ENCODE assay signal across 17 cellular contexts in the genomic region with DNA sequence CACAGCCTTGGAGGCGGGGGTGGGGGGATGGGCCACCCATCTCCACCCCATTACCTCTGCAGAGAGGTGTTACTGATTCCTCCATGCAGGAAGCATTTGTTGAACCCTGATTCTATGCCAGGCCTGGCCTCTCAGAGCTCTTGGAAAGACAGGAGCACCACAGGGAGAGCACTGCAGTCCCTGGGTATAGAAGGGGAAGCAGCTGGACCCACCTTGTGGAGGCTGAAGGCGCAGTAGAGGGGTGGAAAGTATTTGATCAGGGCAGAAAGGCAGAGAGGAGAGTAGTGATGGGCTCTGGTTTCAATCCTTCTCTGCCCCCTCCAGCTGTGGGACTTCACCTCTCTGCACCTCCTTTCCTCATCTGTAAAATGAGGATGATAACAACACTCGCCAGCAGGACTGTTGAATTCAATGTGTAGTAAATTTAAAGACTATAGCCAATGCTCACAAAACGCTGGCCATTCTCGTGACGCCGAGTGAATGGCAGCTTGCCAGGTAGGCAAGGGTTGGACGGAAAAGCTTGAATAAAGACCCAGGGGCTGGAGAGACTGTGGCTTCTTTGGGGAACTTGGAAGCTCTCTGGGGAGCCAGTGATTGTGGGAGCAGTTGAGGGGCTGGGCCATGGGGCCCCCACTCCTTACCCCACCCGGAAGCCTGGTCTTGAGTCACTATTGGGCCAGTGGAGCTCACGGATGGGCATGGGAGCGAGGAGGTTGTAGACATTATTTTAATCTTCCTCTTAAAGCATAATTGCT. TPM values are rescaled to one million over a fixed set of nuclear protein-coding genes. Genes with fewer than 3 reads are reported as not detected.
DNase-seq lines count a peak whose midpoint lies in the region; ATAC-seq and TF ChIP-seq lines count a peak whose summit lies in the region.
"Had no signal": no experiment of that assay in that cellular context is flagged by ENCODE, and none has a peak within 500 bp of the region (broad histone marks: within the 10 kb centered on the region; RNA-seq: fewer than 3 reads in every experiment).

No MANE protein-coding gene starts in this region.

- no peaks in the 10 kb centered on the region for H3K27me3 ChIP-seq in A673 (replicated peaks; ENCODE audit: insufficient read depth, low read depth, low read length, poor library complexity)
- H3K27me3 ChIP-seq in WERI-Rb-1 (ENCODE audit: insufficient read depth, low read depth, severe bottlenecking) = no peaks in the 10 kb centered on the region
- H3K27me3 ChIP-seq in Peyer's patch = no peaks in the 10 kb centered on the region
- H3K27me3 ChIP-seq in MG63 = no peaks in the 10 kb centered on the region; the same call in 1 of the 2 replicates

- BruUV-seq in A673 (replicated peaks; lab: Mats Ljungman, UMichigan) = no TSS peak

- ATAC-seq in left colon = peak; percentile 71
- ATAC-seq: left lobe of liver had no signal

- no peaks in the 10 kb centered on the region for H3K9me3 ChIP-seq in A673 (ENCODE audit: low read depth, low read length, poor library complexity, severe bottlenecking)
- H3K9me3 ChIP-seq in WERI-Rb-1 (ENCODE audit: severe bottlenecking) = no peaks in the 10 kb centered on the region
- H3K9me3 ChIP-seq in Peyer's patch = no peaks in the 10 kb centered on the region
- no peaks in the 10 kb centered on the region for H3K9me3 ChIP-seq in MG63

- no peaks in the 10 kb centered on the region for H3K9me3 Mint-ChIP-seq in activated CD4-positive, alpha-beta memory T cell treated with anti-CD3 and anti-CD28 coated beads, Interleukin-2, amount 10 ng/mL, durations not matched to agents 7 days and 5 days

- in situ Hi-C loops in G401 (cut with HindIII; ENCODE audit: low sequenced_read_pairs) = no loop called here

- DNase-seq in A673 (ENCODE audit: low spot score) = peak; percentile 87
- peak; percentile 10 for DNase-seq in LoVo (ENCODE audit: low spot score)
- no peak for DNase-seq in WERI-Rb-1
- peak in 1 of 2 donors; percentile 66 for DNase-seq in left colon
- DNase-seq in activated CD4-positive, alpha-beta memory T cell treated with anti-CD3 and anti-CD28 coated beads, Interleukin-2, amount 10 ng/mL, durations not matched to agents 7 days and 5 days = no peak
- DNase-seq in Peyer's patch = no peak
- no peak for DNase-seq in MG63
- DNase-seq in G401 (ENCODE audit: low spot score) = no peak
- DNase-seq: activated CD8-positive, alpha-beta memory T cell treated with anti-CD3 and anti-CD28 coated beads for 24 hours; activated naive CD4-positive, alpha-beta T cell treated with anti-CD3 and anti-CD28 coated beads, Interleukin-2, amount 50 U/mL, for 16 hours; EL; H9; stimulated activated CD4-positive, alpha-beta T cell treated with anti-CD3 and anti-CD28 coated beads, Interleukin-4, amount 100 ng/mL, for 24 hours; stimulated activated naive CD4-positive, alpha-beta T cell treated with Interleukin-2 at 50 U/mL for 16 hours had no signal

- TF ChIP-seq CTCF in A673 (conservative IDR thresholded peaks at IDR 0.05; ENCODE audit: low read depth, low read length) (no peak), WERI-Rb-1 (IDR thresholded peaks at IDR 0.05; ENCODE audit: low read depth, low read length) (no peak), Peyer's patch (IDR thresholded peaks at IDR 0.05) (no peak)

- H3K4me1 ChIP-seq in A673 (ENCODE audit: insufficient read depth, low read length, poor library complexity, severe bottlenecking) = peaks cover 56% of the 10 kb centered on the region
- peaks cover 0 to 8% (median 0%) of the 10 kb centered on the region in 4 donors for H3K4me1 ChIP-seq in Peyer's patch
- H3K4me1 ChIP-seq: parathyroid adenoma had no signal

- H3K4me3 Mint-ChIP-seq in activated CD4-positive, alpha-beta memory T cell treated with anti-CD3 and anti-CD28 coated beads, Interleukin-2, amount 10 ng/mL, durations not matched to agents 7 days and 5 days = no peak overlapping the region
- H3K4me3 Mint-ChIP-seq: H9 had no signal

- CTCF ChIA-PET in A673 (lab: Charles Lee) = interaction anchor here (0.7 to 1.2 kb wide), 2 partner anchors 12 to 80 kb away, joined by 3 to 5 read pairs; no protein-coding TSS in a partner anchor
- CTCF ChIA-PET in activated CD4-positive, alpha-beta memory T cell treated with anti-CD3 and anti-CD28 coated beads, Interleukin-2, amount 10 ng/mL, durations not matched to agents 7 days and 5 days (lab: Charles Lee) = no interaction called here

- intact Hi-C loops in A673 (cut with micrococcal nuclease; ENCODE audit: unreplicated experiment) (no loop called here), left colon (cut with DNase I, micrococcal nuclease) (no loop called here)

- peak overlapping the region; percentile 44 for H3K27ac ChIP-seq in A673 (ENCODE audit: low read depth, low read length, poor library complexity, severe bottlenecking)
- H3K27ac ChIP-seq in WERI-Rb-1 = peak overlapping the region; percentile 93
- no peak overlapping the region for H3K27ac ChIP-seq in Peyer's patch
- H3K27ac ChIP-seq: parathyroid adenoma had no signal

- TF ChIP-seq POLR2A in Peyer's patch (IDR thresholded peaks at IDR 0.05) = no peak

- POLR2A ChIA-PET in A673 (lab: Charles Lee; ENCODE audit: low non-redundant PET) = interaction anchor here (0.6 kb wide), 1 partner anchor 11 kb away, joined by 5 read pairs; no protein-coding TSS in a partner anchor
- POLR2A ChIA-PET in activated CD4-positive, alpha-beta memory T cell treated with anti-CD3 and anti-CD28 coated beads, Interleukin-2, amount 10 ng/mL, durations not matched to agents 7 days and 5 days (lab: Charles Lee) = no interaction called here

- H3K4me1 Mint-ChIP-seq in activated CD4-positive, alpha-beta memory T cell treated with anti-CD3 and anti-CD28 coated beads, Interleukin-2, amount 10 ng/mL, durations not matched to agents 7 days and 5 days = no peaks in the 10 kb centered on the region

- no peaks in the 10 kb centered on the region for H3K36me3 Mint-ChIP-seq in activated CD4-positive, alpha-beta memory T cell treated with anti-CD3 and anti-CD28 coated beads, Interleukin-2, amount 10 ng/mL, durations not matched to agents 7 days and 5 days (ENCODE audit: low read depth)

- H3K4me3 ChIP-seq in A673 (ENCODE audit: low read depth, low read length, poor library complexity, severe bottlenecking) = peak overlapping the region; percentile 4
- H3K4me3 ChIP-seq in WERI-Rb-1 (ENCODE audit: low read depth, low read length) = peak overlapping the region; percentile 20
- H3K4me3 ChIP-seq in Peyer's patch = no peak overlapping the region
- no peak overlapping the region for H3K4me3 ChIP-seq in MG63

- H3K27me3 Mint-ChIP-seq in activated CD4-positive, alpha-beta memory T cell treated with anti-CD3 and anti-CD28 coated beads, Interleukin-2, amount 10 ng/mL, durations not matched to agents 7 days and 5 days = peaks cover 19% of the 10 kb centered on the region

- H3K36me3 ChIP-seq in A673 (ENCODE audit: insufficient read depth, low read length, poor library complexity, severe bottlenecking) = no peaks in the 10 kb centered on the region
- no peaks in the 10 kb centered on the region for H3K36me3 ChIP-seq in WERI-Rb-1
- H3K36me3 ChIP-seq in Peyer's patch = no peaks in the 10 kb centered on the region
- H3K36me3 ChIP-seq in MG63 = no peaks in the 10 kb centered on the region

- H3K27ac Mint-ChIP-seq in activated CD4-positive, alpha-beta memory T cell treated with anti-CD3 and anti-CD28 coated beads, Interleukin-2, amount 10 ng/mL, durations not matched to agents 7 days and 5 days = no peak overlapping the region

RNA-seq across cellular contexts. Expression of gene CCDC33, which starts 8.0 kb away (rescaled TPM):
- not detected in 2 replicates for total RNA-seq in A673 (2021)
- under 1 TPM in 1 of 2 donors, not detected in 1; 0.46 TPM for total RNA-seq in left colon
- not detected for total RNA-seq in activated CD4-positive, alpha-beta memory T cell treated with anti-CD3 and anti-CD28 coated beads, Interleukin-2, amount 10 ng/mL, durations not matched to agents 7 days and 5 days
- under 1 TPM in 1 of 4 donors, not detected in 3; 0.40 TPM for total RNA-seq in Peyer's patch
- not detected in 2 replicates for total RNA-seq in MG63 (2014; rRNA removed; shearing (Covaris generic); ENCODE audit: low replicate concordance)
- 3.5 and 16.8 TPM in 2 replicates for total RNA-seq in G401 (2014; rRNA removed; shearing (Covaris generic))
- total RNA-seq: glomerular endothelial cell, left lobe of liver had no signal

RNA-seq across cellular contexts. Expression of gene STRA6, which starts 25.6 kb away (rescaled TPM):
- total RNA-seq in A673 (2021) (0.84 and 1.5 TPM in 2 replicates), left colon (not detected), Peyer's patch (under 1 TPM in 1 of 4 donors, not detected in 3; 0.83 TPM)
- total RNA-seq in activated CD4-positive, alpha-beta memory T cell treated with anti-CD3 and anti-CD28 coated beads, Interleukin-2, amount 10 ng/mL, durations not matched to agents 7 days and 5 days = not detected
- total RNA-seq in MG63 (2014; rRNA removed; shearing (Covaris generic); ENCODE audit: low replicate concordance) = 1.4 and 1.9 TPM in 2 replicates
- 17.2 and 23.9 TPM in 2 replicates for total RNA-seq in G401 (2014; rRNA removed; shearing (Covaris generic))
- total RNA-seq: left lobe of liver had no signal

RNA-seq across cellular contexts. Expression of gene ISLR, which starts 54.6 kb away (rescaled TPM):
- total RNA-seq in A673 (2021) = 0.41 and 0.74 TPM in 2 replicates
- 10 to 100 TPM in 1 of 2 donors, 1 to 10 TPM in 1; 4.8 to 10.2 TPM for total RNA-seq in left colon
- total RNA-seq in activated CD4-positive, alpha-beta memory T cell treated with anti-CD3 and anti-CD28 coated beads, Interleukin-2, amount 10 ng/mL, durations not matched to agents 7 days and 5 days = not detected
- total RNA-seq in Peyer's patch = 10 to 100 TPM in 3 of 4 donors, 1 to 10 TPM in 1; 6.3 to 22.8 (median 17.5) TPM
- not detected in 2 replicates for total RNA-seq in MG63 (2014; rRNA removed; shearing (Covaris generic); ENCODE audit: low replicate concordance)
- total RNA-seq in G401 (2014; rRNA removed; shearing (Covaris generic)) = 3.4 and 5.7 TPM in 2 replicates

Comparison
In these comparisons a context has a peak if more than half of its experiments do, and no peak if none do; other contexts are left out.
1. DNase-seq: peak in A673 (single experiment) and LoVo (single experiment); none in WERI-Rb-1 (single experiment), activated CD4-positive, alpha-beta memory T cell treated with anti-CD3 and anti-CD28 coated beads, Interleukin-2, amount 10 ng/mL, durations not matched to agents 7 days and 5 days (single experiment), Peyer's patch (0 of 3), MG63 (single experiment) and G401 (single experiment).
2. H3K27ac ChIP-seq: peak in A673 (single experiment) and WERI-Rb-1 (single experiment); none in Peyer's patch (0 of 4).
3. H3K4me3 ChIP-seq: peak in A673 (single experiment) and WERI-Rb-1 (single experiment); none in Peyer's patch (0 of 4) and MG63 (single experiment).